Comparison of ENCODE assay signal across 8 cellular contexts in genomic region chr9:71647094-71647591, GRCh38.
DNase-seq lines count a peak whose midpoint lies in the region; ATAC-seq and TF ChIP-seq lines count a peak whose summit lies in the region.

No MANE protein-coding gene starts in this region.

- H3K4me3 Mint-ChIP-seq in activated CD8-positive, alpha-beta memory T cell treated with anti-CD3 and anti-CD28 coated beads, Interleukin-2, amount 10 ng/mL, durations not matched to agents 7 days and 5 days = peak overlapping the region; percentile 38
- H3K4me3 Mint-ChIP-seq in activated T-helper 17 cell treated with anti-CD3 and anti-CD28 coated beads, Interleukin-2, amount 50 U/mL, for 72 hours = peak overlapping the region; percentile 66

- H3K9me3 Mint-ChIP-seq in activated CD8-positive, alpha-beta memory T cell treated with anti-CD3 and anti-CD28 coated beads, Interleukin-2, amount 10 ng/mL, durations not matched to agents 7 days and 5 days (ENCODE audit: low read depth) = peaks cover 2% of the 10 kb centered on the region
- peaks cover 4% of the 10 kb centered on the region for H3K9me3 Mint-ChIP-seq in activated T-helper 17 cell treated with anti-CD3 and anti-CD28 coated beads, Interleukin-2, amount 50 U/mL, for 72 hours

- H3K9me3 ChIP-seq in sigmoid colon = no peaks in the 10 kb centered on the region

- WGBS in sigmoid colon, 2 donors = 7 to 12% methylated on average over 7 of the region's 7 CpGs

- no peak for TF ChIP-seq POLR2A in sigmoid colon (IDR thresholded peaks at IDR 0.05)

- CTCF ChIA-PET in activated CD8-positive, alpha-beta memory T cell treated with anti-CD3 and anti-CD28 coated beads, Interleukin-2, amount 10 ng/mL, durations not matched to agents 7 days and 5 days (lab: Charles Lee) = interaction anchor here (0.8 to 2.7 kb wide), 9 partner anchors 8 to 1484 kb away, joined by 3 to 11 read pairs (median 4); partner anchors contain the start of gene CEMIP2

- DNase-seq in activated CD8-positive, alpha-beta memory T cell treated with anti-CD3 and anti-CD28 coated beads, Interleukin-2, amount 10 ng/mL, durations not matched to agents 7 days and 5 days = peak; percentile 57
- DNase-seq in activated CD8-positive, alpha-beta memory T cell treated with anti-CD3 and anti-CD28 coated beads for 24 hours = no peak
- DNase-seq in HS-27A (ENCODE audit: low read depth) (peak; percentile 23), left ventricle myocardium superior (peak; percentile 81), sigmoid colon (peak; percentile 81), NCI-H82 (lab: John Stamatoyannopoulos, UW) (no peak)

- no peak for TF ChIP-seq EP300 in sigmoid colon (IDR thresholded peaks at IDR 0.05)

- H3K4me1 Mint-ChIP-seq in activated CD8-positive, alpha-beta memory T cell treated with anti-CD3 and anti-CD28 coated beads, Interleukin-2, amount 10 ng/mL, durations not matched to agents 7 days and 5 days = peaks cover 42% of the 10 kb centered on the region
- H3K4me1 Mint-ChIP-seq in activated T-helper 17 cell treated with anti-CD3 and anti-CD28 coated beads, Interleukin-2, amount 50 U/mL, for 72 hours = peaks cover 26% of the 10 kb centered on the region

- H3K4me3 ChIP-seq in sigmoid colon = no peak overlapping the region

- H3K27me3 Mint-ChIP-seq in activated CD8-positive, alpha-beta memory T cell treated with anti-CD3 and anti-CD28 coated beads, Interleukin-2, amount 10 ng/mL, durations not matched to agents 7 days and 5 days = peaks cover 6% of the 10 kb centered on the region
- no peaks in the 10 kb centered on the region for H3K27me3 Mint-ChIP-seq in activated T-helper 17 cell treated with anti-CD3 and anti-CD28 coated beads, Interleukin-2, amount 50 U/mL, for 72 hours

- H3K27ac Mint-ChIP-seq in activated CD8-positive, alpha-beta memory T cell treated with anti-CD3 and anti-CD28 coated beads, Interleukin-2, amount 10 ng/mL, durations not matched to agents 7 days and 5 days = peak overlapping the region; percentile 20
- H3K27ac Mint-ChIP-seq in activated T-helper 17 cell treated with anti-CD3 and anti-CD28 coated beads, Interleukin-2, amount 50 U/mL, for 72 hours = peak overlapping the region; percentile 29

- H3K27me3 ChIP-seq in sigmoid colon = no peaks in the 10 kb centered on the region

- peaks cover 0 to 18% (median 13%) of the 10 kb centered on the region in 4 donors for H3K4me1 ChIP-seq in sigmoid colon

- ATAC-seq in activated CD8-positive, alpha-beta memory T cell treated with anti-CD3 and anti-CD28 coated beads, Interleukin-2, amount 10 ng/mL, durations not matched to agents 7 days and 5 days = peak; percentile 66
- ATAC-seq in activated T-helper 17 cell treated with anti-CD3 and anti-CD28 coated beads, Interleukin-2, amount 50 U/mL, for 72 hours (replicated peaks) = no peak
- peak; percentile 85 for ATAC-seq in left ventricle myocardium superior
- ATAC-seq in HG03025 (IDR thresholded peaks at IDR 0.05; ENCODE audit: low FRiP score, unreplicated experiment) = no peak

- H3K36me3 Mint-ChIP-seq in activated CD8-positive, alpha-beta memory T cell treated with anti-CD3 and anti-CD28 coated beads, Interleukin-2, amount 10 ng/mL, durations not matched to agents 7 days and 5 days = peaks cover 6% of the 10 kb centered on the region
- H3K36me3 Mint-ChIP-seq in activated T-helper 17 cell treated with anti-CD3 and anti-CD28 coated beads, Interleukin-2, amount 50 U/mL, for 72 hours (ENCODE audit: low read depth) = no peaks in the 10 kb centered on the region

- no peak overlapping the region for H3K27ac ChIP-seq in sigmoid colon

- TF ChIP-seq CTCF in sigmoid colon (IDR thresholded peaks at IDR 0.05) = no peak

- H3K36me3 ChIP-seq in sigmoid colon = no peaks in the 10 kb centered on the region

- intact Hi-C loops in left ventricle myocardium superior (cut with micrococcal nuclease) = no loop called here
- intact Hi-C loops in sigmoid colon (cut with DNase I) = no loop called here

Comparison
In these comparisons a context has a peak if more than half of its experiments do, and no peak if none do; other contexts are left out.
1. DNase-seq: peak in activated CD8-positive, alpha-beta memory T cell treated with anti-CD3 and anti-CD28 coated beads, Interleukin-2, amount 10 ng/mL, durations not matched to agents 7 days and 5 days (single experiment), HS-27A (single experiment), left ventricle myocardium superior (single experiment) and sigmoid colon (single experiment); none in activated CD8-positive, alpha-beta memory T cell treated with anti-CD3 and anti-CD28 coated beads for 24 hours (single experiment) and NCI-H82 (single experiment).
2. ATAC-seq: peak in activated CD8-positive, alpha-beta memory T cell treated with anti-CD3 and anti-CD28 coated beads, Interleukin-2, amount 10 ng/mL, durations not matched to agents 7 days and 5 days (single experiment) and left ventricle myocardium superior (single experiment); none in activated T-helper 17 cell treated with anti-CD3 and anti-CD28 coated beads, Interleukin-2, amount 50 U/mL, for 72 hours (single experiment) and HG03025 (single experiment).